ENCODE assay signal across 12 cellular contexts in the genomic region with DNA sequence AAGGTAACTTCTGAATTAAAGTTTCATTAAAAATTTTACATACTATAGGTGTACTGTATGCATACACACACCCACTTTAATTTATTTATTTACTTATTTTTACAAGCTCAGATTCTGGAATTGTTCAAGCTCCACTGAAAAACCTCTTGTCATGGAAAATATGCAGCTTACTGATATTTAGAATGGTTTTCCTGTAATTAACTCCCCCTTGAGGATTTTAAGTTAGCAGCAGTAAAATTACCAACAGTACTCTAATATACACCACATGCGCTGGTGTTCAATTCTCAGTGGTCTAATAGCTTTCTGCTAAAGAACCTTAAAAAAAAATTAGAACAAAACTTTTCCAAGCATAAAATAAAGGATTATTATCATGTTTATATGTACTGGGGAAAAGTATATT. TPM values are rescaled to one million over a fixed set of nuclear protein-coding genes. Genes with fewer than 3 reads are reported as not detected.
DNase-seq lines count a peak whose midpoint lies in the region; ATAC-seq, FAIRE-seq and TF ChIP-seq lines count a peak whose summit lies in the region.
"Had no signal": no experiment of that assay in that cellular context is flagged by ENCODE, and none has a peak within 500 bp of the region (broad histone marks: within the 10 kb centered on the region; RNA-seq: fewer than 3 reads in every experiment).

No MANE protein-coding gene starts in this region.

- intact Hi-C loops in activated CD4-positive, alpha-beta T cell treated with anti-CD3 and anti-CD28 coated beads for 36 hours (cut with DNase I, micrococcal nuclease) = no loop called here

- H3K9me3 Mint-ChIP-seq in activated CD4-positive, alpha-beta T cell treated with anti-CD3 and anti-CD28 coated beads for 36 hours (ENCODE audit: low read depth) = no peaks in the 10 kb centered on the region

- DNase-seq in DMS114 treated with DMSO at 0.1 percent for 48 hours (lab: John Stamatoyannopoulos, UW; ENCODE audit: unreplicated experiment) = peak; percentile 12
- DNase-seq in NAMALWA (ENCODE audit: low spot score) = peak; percentile 7
- no peak for DNase-seq in astrocyte of the cerebellum (ENCODE audit: low read depth)
- DNase-seq in myocyte (ENCODE audit: low read depth) = peak; percentile 23
- DNase-seq in GDM1 (lab: John Stamatoyannopoulos, UW) = no peak
- no peak for DNase-seq in activated CD4-positive, alpha-beta T cell treated with anti-CD3 and anti-CD28 coated beads for 36 hours
- no peak for DNase-seq in frontal cortex (ENCODE audit: low spot score in 2 of 2)
- DNase-seq in mucosa of gallbladder (ENCODE audit: low spot score) = no peak
- DNase-seq: NCI-H510A, posterior cingulate gyrus, T1000 had no signal

- POLR2A ChIA-PET in activated CD4-positive, alpha-beta T cell treated with anti-CD3 and anti-CD28 coated beads for 36 hours (lab: Charles Lee) = no interaction called here

- H3K4me3 Mint-ChIP-seq in activated CD4-positive, alpha-beta T cell treated with anti-CD3 and anti-CD28 coated beads for 36 hours = no peak overlapping the region

- TF ChIP-seq CTCF in astrocyte of the cerebellum (IDR thresholded peaks at IDR 0.05; ENCODE audit: low read depth, low read length, missing control alignments) = peak; percentile 19

- in situ Hi-C loops in astrocyte of the cerebellum (cut with HindIII; ENCODE audit: low sequenced_read_pairs) = loop anchor here (25.0 kb wide), 1 partner anchor 307 kb away; no protein-coding TSS in a partner anchor

- H3K27ac Mint-ChIP-seq in activated CD4-positive, alpha-beta T cell treated with anti-CD3 and anti-CD28 coated beads for 36 hours = no peak overlapping the region

- FAIRE-seq in frontal cortex (lab: Jason Lieb, UNC) = no peak
- FAIRE-seq: keratinocyte had no signal

- ATAC-seq in activated CD4-positive, alpha-beta T cell treated with anti-CD3 and anti-CD28 coated beads for 36 hours = no peak

- peaks cover 10% of the 10 kb centered on the region for H3K36me3 Mint-ChIP-seq in activated CD4-positive, alpha-beta T cell treated with anti-CD3 and anti-CD28 coated beads for 36 hours (ENCODE audit: low read depth)

- no peaks in the 10 kb centered on the region for H3K4me1 Mint-ChIP-seq in activated CD4-positive, alpha-beta T cell treated with anti-CD3 and anti-CD28 coated beads for 36 hours

- no peaks in the 10 kb centered on the region for H3K27me3 Mint-ChIP-seq in activated CD4-positive, alpha-beta T cell treated with anti-CD3 and anti-CD28 coated beads for 36 hours

- H3K4me3 ChIP-seq in astrocyte of the cerebellum (ENCODE audit: low read depth, low read length) = no peak overlapping the region

- CTCF ChIA-PET in activated CD4-positive, alpha-beta T cell treated with anti-CD3 and anti-CD28 coated beads for 36 hours (lab: Charles Lee) = interaction anchor here (0.9 to 1.4 kb wide), 4 partner anchors 9 to 298 kb away, joined by 3 to 4 read pairs (median 4); no protein-coding TSS in a partner anchor

RNA-seq across cellular contexts. Expression of gene MAB21L2, which starts 12.0 kb away (rescaled TPM):
- total RNA-seq in myocyte = 0.16 and 0.31 TPM in 2 replicates
- polyA plus RNA-seq in myocyte (2012) = 0.10 TPM
- not detected for total RNA-seq in activated CD4-positive, alpha-beta T cell treated with anti-CD3 and anti-CD28 coated beads for 36 hours
- total RNA-seq in frontal cortex = under 0.01 TPM
- 2.0 TPM for total RNA-seq in mucosa of gallbladder
- polyA plus RNA-seq: keratinocyte had no signal

Comparison
In these comparisons a context has a peak if more than half of its experiments do, and no peak if none do; other contexts are left out.
1. DNase-seq: peak in DMS114 treated with DMSO at 0.1 percent for 48 hours (single experiment), NAMALWA (single experiment) and myocyte (single experiment); none in astrocyte of the cerebellum (single experiment), GDM1 (single experiment), activated CD4-positive, alpha-beta T cell treated with anti-CD3 and anti-CD28 coated beads for 36 hours (single experiment), frontal cortex (0 of 2) and mucosa of gallbladder (single experiment).